Comparison of ENCODE assay signal across 11 cellular contexts in the genomic region with DNA sequence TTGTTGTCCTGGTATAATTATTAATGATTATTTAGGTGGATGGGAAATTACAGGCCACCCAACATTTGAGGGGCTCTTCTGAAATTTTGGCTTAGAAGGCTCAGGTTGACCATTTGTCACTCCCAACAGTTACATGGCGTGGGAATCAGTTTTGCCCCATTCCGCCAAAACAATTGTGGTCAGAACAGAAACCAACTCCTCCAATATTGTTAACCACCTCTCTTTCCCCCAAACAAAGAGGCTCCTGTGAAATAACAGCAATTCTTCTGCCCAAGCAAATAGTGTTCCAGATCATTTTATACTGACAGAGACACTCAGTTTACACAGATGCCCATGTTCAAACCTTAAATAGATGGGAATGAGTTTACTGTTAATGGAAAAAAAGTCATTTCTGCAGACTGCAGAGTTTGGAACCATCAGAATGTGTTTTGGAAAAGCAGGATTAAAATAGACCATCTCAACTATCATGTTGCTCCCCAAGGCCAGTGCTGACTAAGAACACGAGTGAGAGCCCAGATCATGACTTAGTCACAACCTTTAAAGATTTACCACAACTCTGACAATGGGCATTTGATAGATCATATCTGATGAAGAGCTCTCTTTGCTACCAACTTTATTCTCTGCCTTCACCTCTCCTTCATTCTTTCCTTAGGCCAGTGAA.
DNase-seq lines count a peak whose midpoint lies in the region; ATAC-seq and TF ChIP-seq lines count a peak whose summit lies in the region.
"Had no signal": no experiment of that assay in that cellular context is flagged by ENCODE, and none has a peak within 500 bp of the region (broad histone marks: within the 10 kb centered on the region; RNA-seq: fewer than 3 reads in every experiment).

No MANE protein-coding gene starts in this region.

- no peak overlapping the region for H3K27ac ChIP-seq in epithelial cell of prostate

- H3K27ac Mint-ChIP-seq in effector memory CD8-positive, alpha-beta T cell: no peak overlapping the region
- H3K27ac Mint-ChIP-seq: CD4-positive, alpha-beta T cell had no signal

- no peak overlapping the region for H3K4me3 Mint-ChIP-seq in effector memory CD8-positive, alpha-beta T cell
- H3K4me3 Mint-ChIP-seq: CD4-positive, alpha-beta T cell; neural crest cell had no signal

- no peaks in the 10 kb centered on the region for H3K9me3 Mint-ChIP-seq in effector memory CD8-positive, alpha-beta T cell
- H3K9me3 Mint-ChIP-seq: CD4-positive, alpha-beta T cell; neural crest cell had no signal

- H3K27me3 Mint-ChIP-seq in effector memory CD8-positive, alpha-beta T cell: no peaks in the 10 kb centered on the region
- H3K27me3 Mint-ChIP-seq: CD4-positive, alpha-beta T cell had no signal

- no peaks in the 10 kb centered on the region for H3K36me3 Mint-ChIP-seq in effector memory CD8-positive, alpha-beta T cell (ENCODE audit: insufficient read depth)

- TF ChIP-seq CTCF in GM10266 (IDR thresholded peaks at IDR 0.05; ENCODE audit: control insufficient read depth, insufficient read depth, low read depth, missing control alignments): no peak

- peak; percentile 14 for DNase-seq in GM10266 (ENCODE audit: extremely low spot score)
- peak; percentile 2 for DNase-seq in epithelial cell of prostate (ENCODE audit: low read depth, low spot score)
- no peak for DNase-seq in NCI-H69 (lab: John Stamatoyannopoulos, UW)
- DNase-seq in NCI-H345 treated with DMSO at 0.1 percent for 48 hours (lab: John Stamatoyannopoulos, UW; ENCODE audit: unreplicated experiment): no peak
- DNase-seq in HPDE6-E6E7 (ENCODE audit: extremely low spot score): no peak
- no peak for DNase-seq in effector memory CD8-positive, alpha-beta T cell
- DNase-seq: CD4-positive, alpha-beta T cell; NCI-H2081 treated with DMSO at 0.1 percent for 48 hours had no signal

- ATAC-seq in GM21367 (IDR thresholded peaks at IDR 0.05; ENCODE audit: unreplicated experiment): peak; percentile 80
- peak; percentile 94 for ATAC-seq in HG03378 (IDR thresholded peaks at IDR 0.05; ENCODE audit: unreplicated experiment)
- no peak for ATAC-seq in effector memory CD8-positive, alpha-beta T cell (replicated peaks)

- H3K4me1 Mint-ChIP-seq in effector memory CD8-positive, alpha-beta T cell (ENCODE audit: low read depth in 2 of 2): no peaks in the 10 kb centered on the region
- H3K4me1 Mint-ChIP-seq: neural crest cell had no signal

Comparison
In these comparisons a context has a peak if more than half of its experiments do, and no peak if none do; other contexts are left out.
1. DNase-seq: peak in GM10266 (single experiment) and epithelial cell of prostate (single experiment); none in NCI-H69 (single experiment), NCI-H345 treated with DMSO at 0.1 percent for 48 hours (single experiment), HPDE6-E6E7 (single experiment) and effector memory CD8-positive, alpha-beta T cell (0 of 3).